In genomic region chr1:66332524-66332853, GRCh38 we compare ENCODE assay signal across 8 cellular contexts.
DNase-seq lines count a peak whose midpoint lies in the region; ATAC-seq and TF ChIP-seq lines count a peak whose summit lies in the region.

No MANE protein-coding gene starts in this region.

- peak in 1 of 4 donors; percentile 4 for TF ChIP-seq POLR2A in upper lobe of left lung (IDR thresholded peaks at IDR 0.05)

- peaks cover 62% of the 10 kb centered on the region for H3K4me1 Mint-ChIP-seq in activated T-cell treated with anti-CD3 and anti-CD28 coated beads, Interleukin-2, amount 50 U/mL, for 4 hours (ENCODE audit: low read depth)

- H3K4me3 ChIP-seq in cardiac fibroblast (replicated peaks in 1 of 2; ENCODE audit: low read depth in 2 of 2, low read length in 2 of 2) (peak overlapping the region; percentile 52 to 64), mesodermal cell (ENCODE audit: extremely low read depth, insufficient read depth, low read length, poor library complexity, severe bottlenecking) (peak overlapping the region; percentile 58), upper lobe of left lung (peak overlapping the region; percentile 43 to 64 (median 56))

- peak overlapping the region; percentile 95 for H3K27ac ChIP-seq in mesodermal cell (ENCODE audit: low read depth, low read length, severe bottlenecking)
- H3K27ac ChIP-seq in upper lobe of left lung = peak overlapping the region; percentile 85 to 91 (median 90)

- H3K36me3 Mint-ChIP-seq in activated T-cell treated with anti-CD3 and anti-CD28 coated beads, Interleukin-2, amount 50 U/mL, for 4 hours (ENCODE audit: insufficient read depth) = peaks cover 15% of the 10 kb centered on the region

- TF ChIP-seq CTCF in cardiac fibroblast (IDR thresholded peaks at IDR 0.05; ENCODE audit: low read depth, low read length) = no peak
- no peak for TF ChIP-seq CTCF in upper lobe of left lung (IDR thresholded peaks at IDR 0.05)

- H3K27me3 ChIP-seq in upper lobe of left lung = no peaks in the 10 kb centered on the region

- no peak for TF ChIP-seq EP300 in upper lobe of left lung (IDR thresholded peaks at IDR 0.05)

- 0% methylated on average over 1 to 2 of the region's 3 CpGs for WGBS in mesodermal cell (ENCODE audit: insufficient coverage in 2 of 2), 2 experiments
- 4% methylated on average over 3 of the region's 3 CpGs for WGBS in upper lobe of left lung, 2 donors

- peak overlapping the region; percentile 99 for H3K4me3 Mint-ChIP-seq in activated T-cell treated with anti-CD3 and anti-CD28 coated beads, Interleukin-2, amount 50 U/mL, for 4 hours

- peak; percentile 1 to 3 for ATAC-seq in activated T-cell treated with anti-CD3 and anti-CD28 coated beads, Interleukin-2, amount 50 U/mL, for 4 hours
- ATAC-seq in upper lobe of left lung (ENCODE audit: low FRiP score in 2 of 2) (peak; percentile 2 to 28), GM21717 (IDR thresholded peaks at IDR 0.05; ENCODE audit: unreplicated experiment) (no peak)

- H3K9me3 Mint-ChIP-seq in activated T-cell treated with anti-CD3 and anti-CD28 coated beads, Interleukin-2, amount 50 U/mL, for 4 hours = no peaks in the 10 kb centered on the region

- H3K27me3 Mint-ChIP-seq in activated T-cell treated with anti-CD3 and anti-CD28 coated beads, Interleukin-2, amount 50 U/mL, for 4 hours (ENCODE audit: low read depth) = no peaks in the 10 kb centered on the region

- H3K9me3 ChIP-seq in mesodermal cell (ENCODE audit: control insufficient read depth, low read length) = no peaks in the 10 kb centered on the region
- no peaks in the 10 kb centered on the region for H3K9me3 ChIP-seq in upper lobe of left lung

- H3K4me1 ChIP-seq in mesodermal cell (ENCODE audit: control insufficient read depth, insufficient read depth, low read length, poor library complexity, severe bottlenecking) = peaks cover 23% of the 10 kb centered on the region
- peaks cover 35 to 63% (median 47%) of the 10 kb centered on the region in 4 donors for H3K4me1 ChIP-seq in upper lobe of left lung

- no peak for DNase-seq in activated T-cell treated with anti-CD3 and anti-CD28 coated beads, Interleukin-2, amount 50 U/mL, for 4 hours
- DNase-seq in activated T-cell treated with anti-CD3 and anti-CD28 coated beads for 4 hours (no peak), cardiac fibroblast (ENCODE audit: low read depth in 2 of 2) (no peak), upper lobe of left lung (no peak), iPS-NIHi7 (ENCODE audit: extremely low spot score) (no peak), nucleus accumbens (lab: John Stamatoyannopoulos, UW) (no peak)

- H3K36me3 ChIP-seq in mesodermal cell (ENCODE audit: control insufficient read depth, insufficient read depth, low read length) (peaks cover 17% of the 10 kb centered on the region), upper lobe of left lung (no peaks in the 10 kb centered on the region)
